26 cellular contexts compared by ENCODE assay signal in the genomic region with DNA sequence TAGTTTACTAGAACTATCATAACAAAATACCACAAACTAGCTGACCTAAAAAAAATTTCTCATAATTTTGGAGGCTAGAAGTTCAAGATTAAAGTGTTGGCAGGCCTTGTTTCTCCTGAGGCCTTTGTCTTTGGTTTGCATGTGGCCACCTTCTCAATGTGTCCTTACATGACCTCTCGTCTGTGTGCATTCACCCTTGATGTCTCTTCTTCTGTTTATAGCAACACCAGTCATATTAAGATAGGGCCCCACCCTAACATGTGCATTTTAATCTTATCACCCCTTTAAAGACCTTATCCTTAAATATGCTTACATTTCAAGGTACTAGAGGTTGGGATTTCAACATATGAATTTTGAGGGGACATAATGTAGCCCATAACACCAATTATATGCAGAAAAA.
"Had no signal": no experiment of that assay in that cellular context is flagged by ENCODE, and none has a peak within 500 bp of the region (broad histone marks: within the 10 kb centered on the region; RNA-seq: fewer than 3 reads in every experiment).

No MANE protein-coding gene starts in this region.

- H3K27ac ChIP-seq: SJSA1 had no signal

- H3K9me2 ChIP-seq: SK-N-SH had no signal

- H3K4me1 ChIP-seq: SJSA1 had no signal

- H3K4me3 ChIP-seq: K562, SJSA1 had no signal

- DNase-seq: activated CD4-positive, alpha-beta T cell treated with anti-CD3 and anti-CD28 coated beads for 36 hours; activated CD4-positive, alpha-beta T cell treated with anti-CD3 and anti-CD28 coated beads, Interleukin-2, amount 10 ng/mL, durations not matched to agents 7 days and 5 days; activated CD4-positive, alpha-beta T cell treated with anti-CD3 and anti-CD28 coated beads, Interleukin-2, amount 50 U/mL, for 48 hours; activated CD8-positive, alpha-beta T cell treated with anti-CD3 and anti-CD28 coated beads, Interleukin-2, amount 10 ng/mL, durations not matched to agents 7 days and 5 days; activated gamma-delta T cell; activated naive CD4-positive, alpha-beta T cell treated with Interleukin-2 at 50 U/mL for 16 hours; activated naive CD8-positive, alpha-beta T cell treated with anti-CD3 and anti-CD28 coated beads, Interleukin-2, amount 10 ng/mL, durations not matched to agents 7 days and 5 days; activated T-cell treated with anti-CD3 and anti-CD28 coated beads, Interleukin-2, amount 50 U/mL, for 24 hours; amygdala; central memory CD4-positive, alpha-beta T cell; NCI-H1105; NCI-H1417 treated with DMSO at 0.1 percent for 48 hours; NCI-H187 treated with DMSO at 0.1 percent for 48 hours; NCI-H2081; NCI-H2171 treated with DMSO at 0.1 percent for 48 hours; NCI-H2227 treated with DMSO at 0.1 percent for 48 hours; NCI-H446; NCI-H510A treated with DMSO at 0.1 percent for 48 hours; NCI-H526 treated with DMSO at 0.1 percent for 48 hours; NCI-H774; SHP77 treated with DMSO at 0.1 percent for 48 hours; SK-N-SH had no signal

- H3K9me3 ChIP-seq: SJSA1, SK-N-SH had no signal

- ATAC-seq: activated CD4-positive, alpha-beta T cell treated with anti-CD3 and anti-CD28 coated beads for 36 hours; activated CD4-positive, CD25-positive, alpha-beta regulatory T cell treated with anti-CD3 and anti-CD28 coated beads, Interleukin-2, amount 50 U/mL, for 24 hours; activated CD8-positive, alpha-beta T cell treated with anti-CD3 and anti-CD28 coated beads, Interleukin-2, amount 10 ng/mL, durations not matched to agents 7 days and 5 days; K562; WTC11 had no signal

- H3K36me3 ChIP-seq: SJSA1 had no signal

- H3K4me2 ChIP-seq: SK-N-SH had no signal

- H3K9ac ChIP-seq: SK-N-SH had no signal

- H3K27me3 ChIP-seq: SJSA1 had no signal
